In genomic region chr4:186271279-186271678, GRCh38 we compare ENCODE assay signal across 1 cellular context.
TF ChIP-seq lines count a peak whose summit lies in the region.

No MANE protein-coding gene starts in this region.

TF ChIP-seq in H1, 55 proteins besides CTCF, POLR2A, EP300 and RAD21:
- TF ChIP-seq RXRA (IDR thresholded peaks at IDR 0.05; ENCODE audit: insufficient read depth, low read depth, low read length) (no peak), GABPA (IDR thresholded peaks at IDR 0.05; ENCODE audit: borderline replicate concordance, insufficient read depth, low read length) (no peak), RFX5 (IDR thresholded peaks at IDR 0.05; ENCODE audit: borderline replicate concordance, low read depth, low read length) (no peak), SP4 (IDR thresholded peaks at IDR 0.05; ENCODE audit: low read length) (no peak), SP1 (IDR thresholded peaks at IDR 0.05; ENCODE audit: low read depth, low read length) (no peak), SP2 (IDR thresholded peaks at IDR 0.05; ENCODE audit: low read length) (no peak), ZNF274 (IDR thresholded peaks at IDR 0.05; ENCODE audit: borderline replicate concordance, extremely low read depth, low read length) (no peak)
- TF ChIP-seq, protein P1, sequence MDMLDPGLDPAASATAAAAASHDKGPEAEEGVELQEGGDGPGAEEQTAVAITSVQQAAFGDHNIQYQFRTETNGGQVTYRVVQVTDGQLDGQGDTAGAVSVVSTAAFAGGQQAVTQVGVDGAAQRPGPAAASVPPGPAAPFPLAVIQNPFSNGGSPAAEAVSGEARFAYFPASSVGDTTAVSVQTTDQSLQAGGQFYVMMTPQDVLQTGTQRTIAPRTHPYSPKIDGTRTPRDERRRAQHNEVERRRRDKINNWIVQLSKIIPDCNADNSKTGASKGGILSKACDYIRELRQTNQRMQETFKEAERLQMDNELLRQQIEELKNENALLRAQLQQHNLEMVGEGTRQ (IDR thresholded peaks at IDR 0.05; ENCODE audit: low read length), result no peak
